18 cellular contexts compared by ENCODE assay signal in genomic region chr14:98103705-98104104, GRCh38.
A peak's percentile ranks its signal among the peaks of the same experiment; 100 is the strongest.
DNase-seq lines count a peak whose midpoint lies in the region; TF ChIP-seq lines count a peak whose summit lies in the region.
"Had no signal": no experiment of that assay in that cellular context is flagged by ENCODE, and none has a peak within 500 bp of the region (broad histone marks: within the 10 kb centered on the region; RNA-seq: fewer than 3 reads in every experiment).

No MANE protein-coding gene starts in this region.

- H2AFZ ChIP-seq in Loucy (ENCODE audit: low read length): no peak overlapping the region

- CTCF ChIA-PET in activated naive CD4-positive, alpha-beta T cell treated with anti-CD3 and anti-CD28 coated beads for 36 hours (lab: Charles Lee): interaction anchor here (1.1 kb wide), 1 partner anchor 125 kb away, joined by 4 read pairs; no protein-coding TSS in a partner anchor
- CTCF ChIA-PET in activated naive CD4-positive, alpha-beta T cell treated with anti-CD3 and anti-CD28 coated beads, Interleukin-2, amount 10 ng/mL, durations not matched to agents 7 days and 5 days (lab: Charles Lee): interaction anchor here (1.1 kb wide), 1 partner anchor 86 kb away, joined by 3 read pairs; no protein-coding TSS in a partner anchor
- CTCF ChIA-PET in CD4-positive, alpha-beta memory T cell (lab: Charles Lee; ENCODE audit: partially characterized antibody): no interaction called here

- no peaks in the 10 kb centered on the region for H3K9me2 ChIP-seq in Loucy (replicated peaks; ENCODE audit: low read depth, low read length)

- TF ChIP-seq POLR2A in esophagus muscularis mucosa (IDR thresholded peaks at IDR 0.05; ENCODE audit: low read depth): no peak

- H3K27ac Mint-ChIP-seq in activated naive CD4-positive, alpha-beta T cell treated with anti-CD3 and anti-CD28 coated beads for 36 hours: no peak overlapping the region
- H3K27ac Mint-ChIP-seq in activated naive CD4-positive, alpha-beta T cell treated with anti-CD3 and anti-CD28 coated beads, Interleukin-2, amount 10 ng/mL, durations not matched to agents 7 days and 5 days: no peak overlapping the region
- H3K27ac Mint-ChIP-seq in CD4-positive, alpha-beta memory T cell: no peak overlapping the region
- H3K27ac Mint-ChIP-seq: HFFc6 had no signal

- H3K27ac ChIP-seq in CD4-positive, alpha-beta memory T cell (ENCODE audit: low read depth, low read length): no peak overlapping the region
- no peak overlapping the region for H3K27ac ChIP-seq in esophagus muscularis mucosa (replicated peaks in 1 of 4)
- H3K27ac ChIP-seq in right atrium auricular region: no peak overlapping the region
- H3K27ac ChIP-seq: HL-60 had no signal

- H3K4me3 Mint-ChIP-seq in activated naive CD4-positive, alpha-beta T cell treated with anti-CD3 and anti-CD28 coated beads for 36 hours: no peak overlapping the region
- H3K4me3 Mint-ChIP-seq in activated naive CD4-positive, alpha-beta T cell treated with anti-CD3 and anti-CD28 coated beads, Interleukin-2, amount 10 ng/mL, durations not matched to agents 7 days and 5 days: no peak overlapping the region
- H3K4me3 Mint-ChIP-seq in CD4-positive, alpha-beta memory T cell: no peak overlapping the region
- H3K4me3 Mint-ChIP-seq: HFFc6 had no signal

- H3K36me3 Mint-ChIP-seq in activated naive CD4-positive, alpha-beta T cell treated with anti-CD3 and anti-CD28 coated beads for 36 hours (ENCODE audit: low read depth): peaks cover 6% of the 10 kb centered on the region
- peaks cover 3% of the 10 kb centered on the region for H3K36me3 Mint-ChIP-seq in activated naive CD4-positive, alpha-beta T cell treated with anti-CD3 and anti-CD28 coated beads, Interleukin-2, amount 10 ng/mL, durations not matched to agents 7 days and 5 days
- no peaks in the 10 kb centered on the region for H3K36me3 Mint-ChIP-seq in CD4-positive, alpha-beta memory T cell

- H3K79me2 ChIP-seq in Loucy (ENCODE audit: insufficient read depth, low read length): no peaks in the 10 kb centered on the region

- no peaks in the 10 kb centered on the region for H3K9me3 ChIP-seq in CD4-positive, alpha-beta memory T cell (ENCODE audit: control insufficient read depth in 1 of 2, low read length in 2 of 2)
- H3K9me3 ChIP-seq in Loucy (ENCODE audit: insufficient read depth, low read depth, low read length) (no peaks in the 10 kb centered on the region), esophagus muscularis mucosa (no peaks in the 10 kb centered on the region), right atrium auricular region (no peaks in the 10 kb centered on the region)

- peak; percentile 61 for DNase-seq in activated naive CD4-positive, alpha-beta T cell treated with anti-CD3 and anti-CD28 coated beads for 36 hours
- DNase-seq in activated naive CD4-positive, alpha-beta T cell treated with anti-CD3 and anti-CD28 coated beads, Interleukin-2, amount 10 ng/mL, durations not matched to agents 7 days and 5 days: no peak
- DNase-seq in CD4-positive, alpha-beta memory T cell: peak in 4 of 5 donors; percentile 2 to 15 (median 7)
- DNase-seq in esophagus muscularis mucosa (ENCODE audit: extremely low spot score) (peak; percentile 47), right atrium auricular region (ENCODE audit: low spot score) (no peak), occipital lobe (lab: John Stamatoyannopoulos, UW) (no peak)
- DNase-seq: ACHN, EL, HFFc6, NCI-H1092, NCI-H1694, NCI-H2107, NCI-H345, NCI-H526 treated with DMSO at 0.1 percent for 48 hours, PC-3 had no signal

- H3K9ac ChIP-seq in Loucy (ENCODE audit: low read depth, low read length, poor library complexity, severe bottlenecking): no peak overlapping the region

- no peaks in the 10 kb centered on the region for H3K36me3 ChIP-seq in CD4-positive, alpha-beta memory T cell (ENCODE audit: insufficient read depth, low read length)
- H3K36me3 ChIP-seq in Loucy (ENCODE audit: insufficient read depth, low read length): no peaks in the 10 kb centered on the region
- H3K36me3 ChIP-seq in esophagus muscularis mucosa: no peaks in the 10 kb centered on the region
- no peaks in the 10 kb centered on the region for H3K36me3 ChIP-seq in right atrium auricular region

- no peaks in the 10 kb centered on the region for H3K4me1 ChIP-seq in CD4-positive, alpha-beta memory T cell (ENCODE audit: insufficient read depth, low read length)
- H3K4me1 ChIP-seq in Loucy (ENCODE audit: insufficient read depth, low read length, poor library complexity, severe bottlenecking) (no peaks in the 10 kb centered on the region), esophagus muscularis mucosa (no peaks in the 10 kb centered on the region), right atrium auricular region (no peaks in the 10 kb centered on the region)

- no peaks in the 10 kb centered on the region for H4K20me1 ChIP-seq in Loucy (ENCODE audit: insufficient read depth, low read length, poor library complexity, severe bottlenecking)

- no peaks in the 10 kb centered on the region for H3F3A ChIP-seq in Loucy (ENCODE audit: low read depth)

- H3K4me3 ChIP-seq in CD4-positive, alpha-beta memory T cell (ENCODE audit: low read length in 2 of 2): no peak overlapping the region
- H3K4me3 ChIP-seq in Loucy (ENCODE audit: low read length, poor library complexity, severe bottlenecking): no peak overlapping the region
- H3K4me3 ChIP-seq in esophagus muscularis mucosa: no peak overlapping the region
- H3K4me3 ChIP-seq in right atrium auricular region: no peak overlapping the region
- H3K4me3 ChIP-seq: K562 had no signal

- H3K4me2 ChIP-seq in Loucy (ENCODE audit: low read depth, low read length, poor library complexity, severe bottlenecking): no peak overlapping the region

- no peak for TF ChIP-seq EP300 in esophagus muscularis mucosa (IDR thresholded peaks at IDR 0.05)

- intact Hi-C loops in activated naive CD4-positive, alpha-beta T cell treated with anti-CD3 and anti-CD28 coated beads for 36 hours (cut with micrococcal nuclease): loop anchor here (5.0 kb wide), 1 partner anchor 231 kb away; no protein-coding TSS in a partner anchor
- intact Hi-C loops in CD4-positive, alpha-beta memory T cell (cut with micrococcal nuclease): no loop called here
- intact Hi-C loops in esophagus muscularis mucosa (cut with DNase I): no loop called here

- H3K4me1 Mint-ChIP-seq in activated naive CD4-positive, alpha-beta T cell treated with anti-CD3 and anti-CD28 coated beads for 36 hours (ENCODE audit: low read depth): peaks cover 49% of the 10 kb centered on the region
- peaks cover 12% of the 10 kb centered on the region for H3K4me1 Mint-ChIP-seq in activated naive CD4-positive, alpha-beta T cell treated with anti-CD3 and anti-CD28 coated beads, Interleukin-2, amount 10 ng/mL, durations not matched to agents 7 days and 5 days
- H3K4me1 Mint-ChIP-seq in CD4-positive, alpha-beta memory T cell: peaks cover 0 to 11% (median 9%) of the 10 kb centered on the region in 4 donors

- no peaks in the 10 kb centered on the region for H3K27me3 Mint-ChIP-seq in activated naive CD4-positive, alpha-beta T cell treated with anti-CD3 and anti-CD28 coated beads for 36 hours (ENCODE audit: low read depth)
- no peaks in the 10 kb centered on the region for H3K27me3 Mint-ChIP-seq in activated naive CD4-positive, alpha-beta T cell treated with anti-CD3 and anti-CD28 coated beads, Interleukin-2, amount 10 ng/mL, durations not matched to agents 7 days and 5 days
- H3K27me3 Mint-ChIP-seq in CD4-positive, alpha-beta memory T cell: no peaks in the 10 kb centered on the region

- no peaks in the 10 kb centered on the region for H3K27me3 ChIP-seq in CD4-positive, alpha-beta memory T cell (ENCODE audit: insufficient read depth, low read length)
- H3K27me3 ChIP-seq in Loucy (ENCODE audit: insufficient read depth, low read length, poor library complexity, severe bottlenecking) (no peaks in the 10 kb centered on the region), esophagus muscularis mucosa (no peaks in the 10 kb centered on the region), right atrium auricular region (no peaks in the 10 kb centered on the region)

- POLR2A ChIA-PET in CD4-positive, alpha-beta memory T cell (lab: Charles Lee; ENCODE audit: partially characterized antibody): interaction anchor here (0.6 kb wide), 1 partner anchor 66 kb away, joined by 3 read pairs; no protein-coding TSS in a partner anchor

- peaks cover 12% of the 10 kb centered on the region for H3K9me3 Mint-ChIP-seq in activated naive CD4-positive, alpha-beta T cell treated with anti-CD3 and anti-CD28 coated beads for 36 hours
- H3K9me3 Mint-ChIP-seq in activated naive CD4-positive, alpha-beta T cell treated with anti-CD3 and anti-CD28 coated beads, Interleukin-2, amount 10 ng/mL, durations not matched to agents 7 days and 5 days: peaks cover 3% of the 10 kb centered on the region
- H3K9me3 Mint-ChIP-seq in CD4-positive, alpha-beta memory T cell: peaks cover 0 to 5% (median 0%) of the 10 kb centered on the region in 8 donors

- 91% methylated on average over 2 of the region's 2 CpGs for WGBS in esophagus muscularis mucosa

- TF ChIP-seq CTCF in Loucy (conservative IDR thresholded peaks at IDR 0.05; ENCODE audit: low read length) (peak; percentile 28), esophagus muscularis mucosa (IDR thresholded peaks at IDR 0.05) (no peak), right atrium auricular region (IDR thresholded peaks at IDR 0.05) (no peak)

Comparison
In these comparisons a context has a peak if more than half of its experiments do, and no peak if none do; other contexts are left out.
1. DNase-seq: peak in activated naive CD4-positive, alpha-beta T cell treated with anti-CD3 and anti-CD28 coated beads for 36 hours (single experiment), CD4-positive, alpha-beta memory T cell (4 of 5) and esophagus muscularis mucosa (single experiment); none in activated naive CD4-positive, alpha-beta T cell treated with anti-CD3 and anti-CD28 coated beads, Interleukin-2, amount 10 ng/mL, durations not matched to agents 7 days and 5 days (single experiment), right atrium auricular region (single experiment) and occipital lobe (single experiment).